1 cellular context compared by ENCODE assay signal in the genomic region with DNA sequence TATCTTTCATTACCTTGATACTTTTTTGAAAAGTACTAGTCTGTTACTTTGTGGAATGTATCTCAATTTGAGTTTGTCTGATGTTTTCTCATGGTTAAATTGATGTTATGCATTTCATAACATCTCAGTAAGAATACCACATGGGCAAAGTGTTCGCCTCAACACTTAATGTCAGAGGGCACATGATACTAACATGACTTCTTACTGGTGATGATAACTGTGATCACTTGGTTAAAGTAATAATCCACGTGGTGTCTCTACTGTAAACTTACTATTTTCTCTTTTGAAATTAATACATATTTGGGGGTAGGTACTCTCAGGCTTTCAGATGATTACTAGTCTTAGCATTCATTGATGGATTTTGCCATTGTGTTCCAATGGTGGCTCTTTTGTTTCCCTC.
TF ChIP-seq lines count a peak whose summit lies in the region.

No MANE protein-coding gene starts in this region.

TF ChIP-seq in GM12878, 131 proteins besides CTCF, POLR2A, EP300 and RAD21:
- TF ChIP-seq CBX3 (IDR thresholded peaks at IDR 0.05; ENCODE audit: borderline replicate concordance, low read depth) = no peak
- TF ChIP-seq, protein P1, sequence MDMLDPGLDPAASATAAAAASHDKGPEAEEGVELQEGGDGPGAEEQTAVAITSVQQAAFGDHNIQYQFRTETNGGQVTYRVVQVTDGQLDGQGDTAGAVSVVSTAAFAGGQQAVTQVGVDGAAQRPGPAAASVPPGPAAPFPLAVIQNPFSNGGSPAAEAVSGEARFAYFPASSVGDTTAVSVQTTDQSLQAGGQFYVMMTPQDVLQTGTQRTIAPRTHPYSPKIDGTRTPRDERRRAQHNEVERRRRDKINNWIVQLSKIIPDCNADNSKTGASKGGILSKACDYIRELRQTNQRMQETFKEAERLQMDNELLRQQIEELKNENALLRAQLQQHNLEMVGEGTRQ (IDR thresholded peaks at IDR 0.05; ENCODE audit: borderline replicate concordance, low read depth, low read length) = no peak
- TF ChIP-seq SIX5 (IDR thresholded peaks at IDR 0.05; ENCODE audit: low read depth, low read length, severe bottlenecking) = no peak
- no peak for TF ChIP-seq HDAC2 (IDR thresholded peaks at IDR 0.05)
- no peak for TF ChIP-seq SUPT20H (IDR thresholded peaks at IDR 0.05; ENCODE audit: borderline replicate concordance, control insufficient read depth, low read depth, low read length)
- no peak for TF ChIP-seq TCF12 (IDR thresholded peaks at IDR 0.05; ENCODE audit: low read depth, low read length)
- TF ChIP-seq, protein P2, sequence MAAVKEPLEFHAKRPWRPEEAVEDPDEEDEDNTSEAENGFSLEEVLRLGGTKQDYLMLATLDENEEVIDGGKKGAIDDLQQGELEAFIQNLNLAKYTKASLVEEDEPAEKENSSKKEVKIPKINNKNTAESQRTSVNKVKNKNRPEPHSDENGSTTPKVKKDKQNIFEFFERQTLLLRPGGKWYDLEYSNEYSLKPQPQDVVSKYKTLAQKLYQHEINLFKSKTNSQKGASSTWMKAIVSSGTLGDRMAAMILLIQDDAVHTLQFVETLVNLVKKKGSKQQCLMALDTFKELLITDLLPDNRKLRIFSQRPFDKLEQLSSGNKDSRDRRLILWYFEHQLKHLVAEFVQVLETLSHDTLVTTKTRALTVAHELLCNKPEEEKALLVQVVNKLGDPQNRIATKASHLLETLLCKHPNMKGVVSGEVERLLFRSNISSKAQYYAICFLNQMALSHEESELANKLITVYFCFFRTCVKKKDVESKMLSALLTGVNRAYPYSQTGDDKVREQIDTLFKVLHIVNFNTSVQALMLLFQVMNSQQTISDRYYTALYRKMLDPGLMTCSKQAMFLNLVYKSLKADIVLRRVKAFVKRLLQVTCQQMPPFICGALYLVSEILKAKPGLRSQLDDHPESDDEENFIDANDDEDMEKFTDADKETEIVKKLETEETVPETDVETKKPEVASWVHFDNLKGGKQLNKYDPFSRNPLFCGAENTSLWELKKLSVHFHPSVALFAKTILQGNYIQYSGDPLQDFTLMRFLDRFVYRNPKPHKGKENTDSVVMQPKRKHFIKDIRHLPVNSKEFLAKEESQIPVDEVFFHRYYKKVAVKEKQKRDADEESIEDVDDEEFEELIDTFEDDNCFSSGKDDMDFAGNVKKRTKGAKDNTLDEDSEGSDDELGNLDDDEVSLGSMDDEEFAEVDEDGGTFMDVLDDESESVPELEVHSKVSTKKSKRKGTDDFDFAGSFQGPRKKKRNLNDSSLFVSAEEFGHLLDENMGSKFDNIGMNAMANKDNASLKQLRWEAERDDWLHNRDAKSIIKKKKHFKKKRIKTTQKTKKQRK (IDR thresholded peaks at IDR 0.05; ENCODE audit: low read depth, low read length) = no peak
- TF ChIP-seq NRF1 (conservative IDR thresholded peaks at IDR 0.05; ENCODE audit: low read depth, low read length) = no peak
- TF ChIP-seq CEBPB (IDR thresholded peaks at IDR 0.05; ENCODE audit: borderline replicate concordance in 1 of 2, low read depth in 2 of 2, low read length in 2 of 2) = no peak
- no peak for TF ChIP-seq SREBF2 (IDR thresholded peaks at IDR 0.05; ENCODE audit: low read length)
- TF ChIP-seq, protein P3, sequence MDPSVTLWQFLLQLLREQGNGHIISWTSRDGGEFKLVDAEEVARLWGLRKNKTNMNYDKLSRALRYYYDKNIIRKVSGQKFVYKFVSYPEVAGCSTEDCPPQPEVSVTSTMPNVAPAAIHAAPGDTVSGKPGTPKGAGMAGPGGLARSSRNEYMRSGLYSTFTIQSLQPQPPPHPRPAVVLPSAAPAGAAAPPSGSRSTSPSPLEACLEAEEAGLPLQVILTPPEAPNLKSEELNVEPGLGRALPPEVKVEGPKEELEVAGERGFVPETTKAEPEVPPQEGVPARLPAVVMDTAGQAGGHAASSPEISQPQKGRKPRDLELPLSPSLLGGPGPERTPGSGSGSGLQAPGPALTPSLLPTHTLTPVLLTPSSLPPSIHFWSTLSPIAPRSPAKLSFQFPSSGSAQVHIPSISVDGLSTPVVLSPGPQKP (IDR thresholded peaks at IDR 0.05; ENCODE audit: low read depth, low read length) = no peak
- no peak for TF ChIP-seq POLR2AphosphoS2 (IDR thresholded peaks at IDR 0.05; ENCODE audit: low read depth, low read length)
- TF ChIP-seq HDAC6 (IDR thresholded peaks at IDR 0.05; ENCODE audit: unreplicated experiment) = no peak
TF ChIP-seq in GM12878: peak in this region for 0.
